Comparison of ENCODE assay signal across 32 cellular contexts in the genomic region with DNA sequence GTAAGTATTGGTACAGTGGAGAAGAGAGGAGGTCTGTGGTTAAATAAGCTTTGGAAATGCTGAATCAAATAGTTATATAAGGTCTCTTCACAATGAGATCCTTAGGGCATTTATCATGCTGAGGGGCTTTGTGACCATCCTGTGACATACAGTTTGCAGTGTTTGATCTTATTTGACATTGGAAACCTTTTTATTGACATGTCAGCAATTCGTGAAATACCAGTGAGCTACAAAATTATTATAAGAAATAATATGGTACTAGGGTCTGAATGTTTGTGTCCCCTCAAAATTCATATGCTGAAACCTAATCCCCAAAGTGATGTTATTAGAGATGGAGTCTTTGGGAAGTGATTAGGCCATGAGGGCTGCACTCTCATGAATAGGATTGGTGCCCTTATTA.
"Had no signal": no experiment of that assay in that cellular context is flagged by ENCODE, and none has a peak within 500 bp of the region (broad histone marks: within the 10 kb centered on the region; RNA-seq: fewer than 3 reads in every experiment).

No MANE protein-coding gene starts in this region.

- FAIRE-seq: endometrium, endothelial cell of umbilical vein had no signal

- H3K27me3 ChIP-seq: cardiac muscle cell, colonic mucosa, gastroesophageal sphincter, heart right ventricle, hepatocyte had no signal

- H3K36me3 ChIP-seq: adrenal gland, breast epithelium, cardiac muscle cell, colonic mucosa, esophagus squamous epithelium, gastroesophageal sphincter, heart right ventricle had no signal

- H3K4me2 ChIP-seq: hepatocyte had no signal

- H3K27ac ChIP-seq: adrenal gland, breast epithelium, cardiac muscle cell, colonic mucosa, epithelial cell of prostate, esophagus squamous epithelium, gastroesophageal sphincter, heart right ventricle, hepatocyte had no signal

- DNase-seq: activated CD4-positive, alpha-beta memory T cell treated with anti-CD3 and anti-CD28 coated beads for 36 hours; activated CD4-positive, alpha-beta T cell treated with anti-CD3 and anti-CD28 coated beads for 36 hours; activated CD4-positive, alpha-beta T cell treated with anti-CD3 and anti-CD28 coated beads, Interleukin-2, amount 10 ng/mL, durations not matched to agents 24 days and 14 days; activated CD4-positive, CD25-positive, alpha-beta regulatory T cell; activated CD4-positive, CD25-positive, alpha-beta regulatory T cell treated with anti-CD3 and anti-CD28 coated beads, Interleukin-2, amount 50 U/mL, for 72 hours; activated CD8-positive, alpha-beta memory T cell treated with anti-CD3 and anti-CD28 coated beads, Interleukin-2, amount 10 ng/mL, durations not matched to agents 7 days and 5 days; activated CD8-positive, alpha-beta memory T cell treated with anti-CD3 and anti-CD28 coated beads, Interleukin-2, amount 50 U/mL, for 4 hours; activated CD8-positive, alpha-beta T cell treated with anti-CD3 and anti-CD28 coated beads, Interleukin-2, amount 10 ng/mL, durations not matched to agents 7 days and 5 days; activated effector memory CD4-positive, alpha-beta T cell treated with anti-CD3 and anti-CD28 coated beads, Interleukin-2, amount 50 U/mL, for 16 hours; activated naive CD4-positive, alpha-beta T cell treated with anti-CD3 and anti-CD28 coated beads for 36 hours; activated naive CD8-positive, alpha-beta T cell treated with anti-CD3 and anti-CD28 coated beads for 36 hours; activated naive CD8-positive, alpha-beta T cell treated with anti-CD3 and anti-CD28 coated beads, Interleukin-2, amount 50 U/mL, for 24 hours; activated T-cell treated with anti-CD3 and anti-CD28 coated beads, Interleukin-2, amount 50 U/mL, for 1 hour; activated T-cell treated with anti-CD3 and anti-CD28 coated beads, Interleukin-2, amount 50 U/mL, for 48 hours; adrenal gland; amygdala; aorta; central memory CD4-positive, alpha-beta T cell; cerebellar nuclear complex; colonic mucosa; effector CD8-positive, alpha-beta T cell; esophagus squamous epithelium; foreskin melanocyte; heart right ventricle; T1000 had no signal

- H3K79me2 ChIP-seq: hepatocyte had no signal

- H2AFZ ChIP-seq: hepatocyte had no signal

- H3K9me3 ChIP-seq: adrenal gland, breast epithelium, colonic mucosa, esophagus squamous epithelium, gastroesophageal sphincter, heart right ventricle had no signal

- ATAC-seq: activated CD4-positive, alpha-beta T cell treated with anti-CD3 and anti-CD28 coated beads for 36 hours; activated CD8-positive, alpha-beta memory T cell treated with anti-CD3 and anti-CD28 coated beads, Interleukin-2, amount 10 ng/mL, durations not matched to agents 7 days and 5 days; activated CD8-positive, alpha-beta T cell treated with anti-CD3 and anti-CD28 coated beads, Interleukin-2, amount 10 ng/mL, durations not matched to agents 7 days and 5 days; activated naive CD8-positive, alpha-beta T cell treated with anti-CD3 and anti-CD28 coated beads, Interleukin-2, amount 50 U/mL, for 24 hours; gastroesophageal sphincter; heart right ventricle had no signal

- H3K4me3 ChIP-seq: adrenal gland, breast epithelium, cardiac muscle cell, colonic mucosa, esophagus squamous epithelium, gastroesophageal sphincter, heart right ventricle, hepatocyte had no signal

- H3K4me1 ChIP-seq: adrenal gland, breast epithelium, colonic mucosa, esophagus squamous epithelium, gastroesophageal sphincter, heart right ventricle had no signal
